12 cellular contexts compared by ENCODE assay signal in genomic region chr17:9334536-9335446, GRCh38.
"Had no signal": no experiment of that assay in that cellular context is flagged by ENCODE, and none has a peak within 500 bp of the region (broad histone marks: within the 10 kb centered on the region; RNA-seq: fewer than 3 reads in every experiment).

No MANE protein-coding gene starts in this region.

- H3K36me3 ChIP-seq: stomach, thoracic aorta had no signal

- H3K27ac ChIP-seq: body of pancreas, stomach, thoracic aorta had no signal

- DNase-seq: activated CD4-positive, CD25-positive, alpha-beta regulatory T cell treated with anti-CD3 and anti-CD28 coated beads, Interleukin-2, amount 50 U/mL, for 72 hours; activated naive CD4-positive, alpha-beta T cell treated with anti-CD3 and anti-CD28 coated beads, Interleukin-2, amount 50 U/mL, for 16 hours; activated T-cell treated with anti-CD3 and anti-CD28 coated beads for 4 hours; amniotic stem cell; body of pancreas; effector memory CD8-positive, alpha-beta T cell; immature natural killer cell; left colon; nucleus accumbens; stimulated activated CD4-positive, alpha-beta T cell treated with anti-CD3 and anti-CD28 coated beads, Interleukin-2, amount 100 ng/mL, for 48 hours; stomach had no signal

- H3K27me3 ChIP-seq: body of pancreas, stomach had no signal

- H3K4me3 ChIP-seq: body of pancreas, stomach, thoracic aorta had no signal
